ENCODE assay signal across 7 cellular contexts in the genomic region with DNA sequence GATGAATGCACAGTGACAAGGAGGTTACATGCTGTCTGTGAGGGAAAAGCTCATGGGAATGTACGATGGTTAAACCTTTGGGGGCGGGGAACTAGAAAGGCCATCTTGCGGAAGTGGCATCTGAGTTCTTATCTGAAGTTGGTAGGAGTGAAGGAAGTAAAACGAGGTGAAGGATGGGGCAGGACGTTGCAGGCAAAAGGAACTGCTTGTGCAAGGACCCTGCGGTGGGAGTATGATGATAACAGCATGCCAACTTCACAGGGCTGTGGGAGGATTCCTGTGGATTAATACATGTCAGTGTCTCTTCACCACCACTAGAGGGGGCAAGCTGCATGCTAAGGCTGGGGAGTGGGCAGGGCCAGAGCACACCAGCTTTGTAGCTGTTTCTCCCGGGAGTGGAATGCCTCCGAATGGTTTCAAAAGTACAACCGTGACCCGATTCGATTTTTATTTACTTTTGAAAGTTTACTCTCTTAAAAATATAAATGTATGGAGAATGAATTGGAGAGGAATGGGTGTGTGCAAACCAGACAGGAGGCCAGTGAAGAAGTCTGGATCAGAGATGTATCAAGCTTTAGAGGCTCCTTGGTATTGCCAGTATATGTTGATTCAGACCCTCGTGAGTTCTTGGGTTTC.
DNase-seq lines count a peak whose midpoint lies in the region; ATAC-seq and TF ChIP-seq lines count a peak whose summit lies in the region.

No MANE protein-coding gene starts in this region.

- TF ChIP-seq CTCF in GM12801 (IDR thresholded peaks at IDR 0.05; ENCODE audit: extremely low read depth, insufficient read length) (peak; percentile 35), H9 (conservative IDR thresholded peaks at IDR 0.05) (peak; percentile 93), heart left ventricle (IDR thresholded peaks at IDR 0.05) (peak; percentile 80 to 94 (median 90)), psoas muscle (IDR thresholded peaks at IDR 0.05) (peak; percentile 90)

- H3K9me3 Mint-ChIP-seq in H9, result no peaks in the 10 kb centered on the region

- no peak overlapping the region for H3K18ac ChIP-seq in H9 (ENCODE audit: insufficient read length, low read depth, low read length)

- H3K4me2 ChIP-seq in H9 (ENCODE audit: insufficient read depth, insufficient read length, low read length), result no peak overlapping the region

- no peak overlapping the region for H4K91ac ChIP-seq in H9 (ENCODE audit: insufficient read length, low read depth, low read length)

- WGBS in H9 (ENCODE audit: extremely low coverage, insufficient read length, low lambda C conversion rate), result no CpG with 5 or more reads among the region's 12 CpGs
- WGBS in heart left ventricle, 4 donors, result 13 to 18% (median 16%) methylated on average over 12 of the region's 12 CpGs
- WGBS in psoas muscle, 3 donors, result 21 to 24% (median 22%) methylated on average over 12 of the region's 12 CpGs

- no peaks in the 10 kb centered on the region for H3K36me3 ChIP-seq in SJSA1
- no peaks in the 10 kb centered on the region for H3K36me3 ChIP-seq in adipocyte (ENCODE audit: control insufficient read depth, insufficient read depth, low read length, severe bottlenecking)
- peaks cover 0 to 58% (median 20%) of the 10 kb centered on the region in 9 donors for H3K36me3 ChIP-seq in heart left ventricle
- peaks cover 0 to 4% of the 10 kb centered on the region in 2 donors for H3K36me3 ChIP-seq in psoas muscle (ENCODE audit: insufficient read depth in 1 of 2, low read depth in 1 of 2)

- H2BK20ac ChIP-seq in H9 (ENCODE audit: low read depth, low read length, poor library complexity, severe bottlenecking), result no peak overlapping the region

- H3K27me3 ChIP-seq in H9 (ENCODE audit: insufficient read depth, low read length), result no peaks in the 10 kb centered on the region
- H3K27me3 ChIP-seq in SJSA1 (replicated peaks), result no peaks in the 10 kb centered on the region
- no peaks in the 10 kb centered on the region for H3K27me3 ChIP-seq in adipocyte (replicated peaks; ENCODE audit: control insufficient read depth, insufficient read depth, low read length)
- no peaks in the 10 kb centered on the region for H3K27me3 ChIP-seq in heart left ventricle
- no peaks in the 10 kb centered on the region for H3K27me3 ChIP-seq in psoas muscle (ENCODE audit: insufficient read depth in 3 of 3, low read length in 2 of 3)

- no peak overlapping the region for H2BK15ac ChIP-seq in H9 (ENCODE audit: low read depth, low read length)

- H4K5ac ChIP-seq in H9 (ENCODE audit: insufficient read length, low read depth, low read length), result no peak overlapping the region

- no peaks in the 10 kb centered on the region for H3K23me2 ChIP-seq in H9 (ENCODE audit: insufficient read length, low read depth, low read length, poor library complexity, severe bottlenecking)

- no peak overlapping the region for H4K8ac ChIP-seq in H9 (replicated peaks; ENCODE audit: insufficient read length, low read depth, low read length)

- H3K4me1 ChIP-seq in H9 (ENCODE audit: insufficient read depth, low read length), result no peaks in the 10 kb centered on the region
- H3K4me1 ChIP-seq in SJSA1 (replicated peaks), result no peaks in the 10 kb centered on the region; the same call in 1 of the 2 replicates
- H3K4me1 ChIP-seq in adipocyte (ENCODE audit: control insufficient read depth, insufficient read depth, low read length), result no peaks in the 10 kb centered on the region
- peaks cover 0 to 13% (median 0%) of the 10 kb centered on the region in 12 donors for H3K4me1 ChIP-seq in heart left ventricle
- H3K4me1 ChIP-seq in psoas muscle, result no peaks in the 10 kb centered on the region

- H3K79me2 ChIP-seq in H9 (ENCODE audit: insufficient read depth, low read length), result no peaks in the 10 kb centered on the region

- 0 out of 4 replicates have a peak, but pooled peaks cover 0 to 2% of the 10 kb centered on the region in 2 experiments for H3K4me1 Mint-ChIP-seq in H9

- H2AK5ac ChIP-seq in H9 (ENCODE audit: insufficient read length, low read length), result no peak overlapping the region

- ATAC-seq in heart left ventricle (peak; percentile 86 to 97 (median 94)), psoas muscle (peak; percentile 90 to 99 (median 95))

- no peak overlapping the region for H2BK12ac ChIP-seq in H9 (ENCODE audit: insufficient read length, low read depth, low read length)

- intact Hi-C loops in heart left ventricle (cut with DNase I) (loop anchor here (1.0 to 10.0 kb wide), 11 partner anchors 144 to 416 kb away; a partner anchor contains a TSS), psoas muscle (cut with DNase I) (loop anchor here in 1 of 2 donors (1.0 to 5.0 kb wide), 4 partner anchors 104 to 414 kb away; a partner anchor contains a TSS)

- no peak overlapping the region for H3K56ac ChIP-seq in H9 (ENCODE audit: insufficient read length, low read depth, low read length)

- no peaks in the 10 kb centered on the region for H3K27me3 Mint-ChIP-seq in H9 (ENCODE audit: low read depth)

- no peak overlapping the region for H2BK120ac ChIP-seq in H9 (ENCODE audit: low read depth, low read length, poor library complexity, severe bottlenecking)

- DNase-seq in H9 (peak; percentile 77), LoVo (ENCODE audit: low spot score) (peak; percentile 76), SJSA1 (ENCODE audit: low read depth in 1 of 2, low spot score in 2 of 2) (peak; percentile 71 to 80), adipocyte (ENCODE audit: low read depth) (peak; percentile 95), heart left ventricle (peak in 4 of 5 donors; percentile 59 to 68 (median 60)), psoas muscle (peak; percentile 35 to 69)

- H3K9ac ChIP-seq in H9 (ENCODE audit: extremely low read depth, insufficient read length, low read length) (no peak overlapping the region), adipocyte (ENCODE audit: low read length) (peak overlapping the region; percentile 47)

- TF ChIP-seq POLR2A in heart left ventricle (IDR thresholded peaks at IDR 0.05), result no peak

- H3T11ph ChIP-seq in H9 (ENCODE audit: low read length), result no peak overlapping the region

- no peak overlapping the region for H3K14ac ChIP-seq in H9 (ENCODE audit: insufficient read depth, low read length)

- H2AFZ ChIP-seq in H9 (ENCODE audit: low read length), result no peak overlapping the region

- no peak overlapping the region for H3K4ac ChIP-seq in H9 (ENCODE audit: low read depth, low read length)

- H3K36me3 Mint-ChIP-seq in H9 (ENCODE audit: insufficient read depth in 1 of 3, low read depth in 3 of 3), result peaks cover 7 to 65% (median 55%) of the 10 kb centered on the region in 3 experiments; a peak in 6 of 7 replicates

- no peaks in the 10 kb centered on the region for H3K9me3 ChIP-seq in H9 (ENCODE audit: control insufficient read depth, low read depth, low read length)
- no peaks in the 10 kb centered on the region for H3K9me3 ChIP-seq in SJSA1 (replicated peaks)
- H3K9me3 ChIP-seq in adipocyte (ENCODE audit: control insufficient read depth, low read length), result no peaks in the 10 kb centered on the region
- H3K9me3 ChIP-seq in heart left ventricle, result no peaks in the 10 kb centered on the region
- no peaks in the 10 kb centered on the region for H3K9me3 ChIP-seq in psoas muscle

- no peaks in the 10 kb centered on the region for H4K20me1 ChIP-seq in H9 (ENCODE audit: control insufficient read depth, insufficient read depth, insufficient read length)

- H3K4me3 Mint-ChIP-seq in H9, result no peak overlapping the region

- H3K79me1 ChIP-seq in H9 (ENCODE audit: insufficient read depth, low read depth, low read length, poor library complexity, severe bottlenecking), result no peaks in the 10 kb centered on the region

- H3K27ac ChIP-seq in H9 (ENCODE audit: insufficient read length, low read depth, low read length) (no peak overlapping the region), SJSA1 (no peak overlapping the region), heart left ventricle (peak overlapping the region in 1 of 12 donors; percentile 24), psoas muscle (no peak overlapping the region)

- H3K4me3 ChIP-seq in SJSA1 (peak overlapping the region; percentile 19), adipocyte (ENCODE audit: low read length) (peak overlapping the region; percentile 65), heart left ventricle (peak overlapping the region in 9 of 12 donors; percentile 4 to 37 (median 12)), psoas muscle (peak overlapping the region; percentile 3)

- no peak overlapping the region for H2BK5ac ChIP-seq in H9 (ENCODE audit: insufficient read length, low read length)

- H3K23ac ChIP-seq in H9 (ENCODE audit: insufficient read length, low read depth, low read length), result no peak overlapping the region

- H3K27ac Mint-ChIP-seq in H9, result no peak overlapping the region; a peak in 1 of 7 replicates

Comparison
In these comparisons a context has a peak if more than half of its experiments do, and no peak if none do; other contexts are left out.
1. CTCF ChIP-seq: peak in every context shown above with its lines; median percentile 93 in H9; 90 in heart left ventricle; 90 in psoas muscle; 35 in GM12801.
2. H3K4me3 ChIP-seq: peak in every context shown above with its lines; median percentile 65 in adipocyte; 19 in SJSA1; 12 in heart left ventricle; 3 in psoas muscle.